ENCODE assay signal across 9 cellular contexts in the genomic region with DNA sequence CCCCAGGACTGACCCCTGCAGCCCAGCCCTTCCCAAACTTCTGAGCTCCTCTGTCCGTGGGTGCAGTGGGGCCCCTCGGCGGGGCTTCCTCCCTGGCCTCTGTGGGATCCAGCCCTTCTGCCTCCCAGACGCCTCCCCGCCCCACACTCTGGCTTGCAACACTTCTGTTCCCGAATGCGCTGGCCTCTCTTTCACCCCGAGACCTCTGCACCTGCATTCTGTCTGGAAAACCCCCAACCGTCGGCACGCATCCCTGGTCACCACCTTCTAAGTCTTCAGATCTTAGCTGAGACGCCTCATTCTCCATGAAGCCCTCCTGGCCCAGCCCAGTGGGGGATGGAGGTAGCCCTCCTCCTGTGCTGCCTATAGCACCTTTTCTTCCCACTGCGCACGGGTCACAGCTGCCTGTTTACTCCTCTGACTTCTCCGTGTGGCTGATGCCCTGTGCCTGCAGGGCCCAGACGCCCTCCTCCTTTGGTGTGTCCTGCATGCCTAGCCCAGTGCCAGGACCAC. TPM values are rescaled to one million over a fixed set of nuclear protein-coding genes. Genes with fewer than 3 reads are reported as not detected.
DNase-seq lines count a peak whose midpoint lies in the region; ATAC-seq and TF ChIP-seq lines count a peak whose summit lies in the region.
"Had no signal": no experiment of that assay in that cellular context is flagged by ENCODE, and none has a peak within 500 bp of the region (broad histone marks: within the 10 kb centered on the region; RNA-seq: fewer than 3 reads in every experiment).

No MANE protein-coding gene starts in this region.

- H3K9ac ChIP-seq in MM.1S (ENCODE audit: low read length) = peak overlapping the region; percentile 58

- peak overlapping the region; percentile 95 for H3K4me2 ChIP-seq in MM.1S (ENCODE audit: low read depth, low read length)

- ATAC-seq in activated naive CD8-positive, alpha-beta T cell treated with anti-CD3 and anti-CD28 coated beads, Interleukin-2, amount 50 U/mL, for 24 hours = no peak
- ATAC-seq in naive thymus-derived CD4-positive, alpha-beta T cell = peak; percentile 34
- no peak for ATAC-seq in GM18520 (IDR thresholded peaks at IDR 0.05; ENCODE audit: unreplicated experiment)

- H4K20me1 ChIP-seq in MM.1S (ENCODE audit: insufficient read depth, low read length) = no peaks in the 10 kb centered on the region

- H3K36me3 ChIP-seq in Caco-2 (ENCODE audit: control insufficient read depth, insufficient read depth, low read length) (no peaks in the 10 kb centered on the region), MM.1S (replicated peaks; ENCODE audit: insufficient read depth, low read length) (no peaks in the 10 kb centered on the region)
- no peaks in the 10 kb centered on the region for H3K36me3 ChIP-seq in naive thymus-derived CD4-positive, alpha-beta T cell (ENCODE audit: control insufficient read depth in 2 of 3, insufficient read depth in 3 of 3, low read length in 3 of 3)

- peak overlapping the region; percentile 65 for H2AFZ ChIP-seq in MM.1S (ENCODE audit: low read length)

- no peaks in the 10 kb centered on the region for H3K27me3 Mint-ChIP-seq in Caco-2 (ENCODE audit: insufficient read depth, unreplicated experiment)
- H3K27me3 Mint-ChIP-seq in activated naive CD8-positive, alpha-beta T cell treated with anti-CD3 and anti-CD28 coated beads, Interleukin-2, amount 50 U/mL, for 24 hours = no peaks in the 10 kb centered on the region
- no peaks in the 10 kb centered on the region for H3K27me3 Mint-ChIP-seq in naive thymus-derived CD4-positive, alpha-beta T cell

- CTCF ChIA-PET in Caco-2 (lab: Charles Lee) = no interaction called here
- CTCF ChIA-PET in naive thymus-derived CD4-positive, alpha-beta T cell (lab: Charles Lee) = no interaction called here

- H3K27me3 ChIP-seq in Caco-2 (replicated peaks; ENCODE audit: control insufficient read depth, insufficient read depth, low read length) (no peaks in the 10 kb centered on the region), MM.1S (replicated peaks; ENCODE audit: insufficient read depth, low read length) (no peaks in the 10 kb centered on the region)
- H3K27me3 ChIP-seq in naive thymus-derived CD4-positive, alpha-beta T cell (ENCODE audit: control insufficient read depth in 2 of 2, insufficient read depth in 2 of 2, low read length in 2 of 2) = no peaks in the 10 kb centered on the region

- no peaks in the 10 kb centered on the region for H3K9me2 ChIP-seq in MM.1S (replicated peaks; ENCODE audit: insufficient read depth, low read length)

- no peaks in the 10 kb centered on the region for H3K9me3 ChIP-seq in Caco-2
- H3K9me3 ChIP-seq in MM.1S (replicated peaks; ENCODE audit: insufficient read depth, low read length) = no peaks in the 10 kb centered on the region
- no peaks in the 10 kb centered on the region for H3K9me3 ChIP-seq in naive thymus-derived CD4-positive, alpha-beta T cell (ENCODE audit: control insufficient read depth in 2 of 3, low read length in 3 of 3)

- H3K4me3 ChIP-seq in Caco-2 (ENCODE audit: low read depth, low read length) (no peak overlapping the region), MM.1S (ENCODE audit: low read length) (peak overlapping the region; percentile 34)
- H3K4me3 ChIP-seq in naive thymus-derived CD4-positive, alpha-beta T cell (ENCODE audit: low read length) = peak overlapping the region; percentile 55

- DNase-seq in Caco-2 = peak; percentile 49 to 68
- peak; percentile 86 for DNase-seq in MM.1S
- DNase-seq in activated naive CD8-positive, alpha-beta T cell treated with anti-CD3 and anti-CD28 coated beads, Interleukin-2, amount 50 U/mL, for 24 hours = peak; percentile 17
- peak in 6 of 9 donors; percentile 20 to 54 (median 41) for DNase-seq in naive thymus-derived CD4-positive, alpha-beta T cell
- DNase-seq in cerebellar nuclear complex (lab: John Stamatoyannopoulos, UW) = no peak
- DNase-seq in NCI-H526 treated with DMSO at 0.1 percent for 48 hours (lab: John Stamatoyannopoulos, UW) = no peak
- DNase-seq in NCI-H2029 (lab: John Stamatoyannopoulos, UW) = no peak
- DNase-seq: NCI-H187 had no signal

- TF ChIP-seq CTCF in Caco-2 (IDR thresholded peaks at IDR 0.05; ENCODE audit: insufficient read depth in 1 of 2, low read depth in 1 of 2, low read length in 1 of 2, severe bottlenecking in 1 of 2, unreplicated experiment in 1 of 2) (no peak), MM.1S (IDR thresholded peaks at IDR 0.05; ENCODE audit: low read length) (no peak)

- H3K4me3 Mint-ChIP-seq in Caco-2 (ENCODE audit: unreplicated experiment) = peak overlapping the region; percentile 4
- H3K4me3 Mint-ChIP-seq in activated naive CD8-positive, alpha-beta T cell treated with anti-CD3 and anti-CD28 coated beads, Interleukin-2, amount 50 U/mL, for 24 hours = no peak overlapping the region
- peak overlapping the region; percentile 76 to 88 (median 85) for H3K4me3 Mint-ChIP-seq in naive thymus-derived CD4-positive, alpha-beta T cell

- peak overlapping the region; percentile 67 for H3K27ac ChIP-seq in MM.1S (ENCODE audit: low read length)
- peak overlapping the region; percentile 93 for H3K27ac ChIP-seq in naive thymus-derived CD4-positive, alpha-beta T cell (ENCODE audit: low read depth, low read length)

- H3K4me1 Mint-ChIP-seq in Caco-2 (ENCODE audit: low read depth, unreplicated experiment) = peaks cover 28% of the 10 kb centered on the region
- H3K4me1 Mint-ChIP-seq in activated naive CD8-positive, alpha-beta T cell treated with anti-CD3 and anti-CD28 coated beads, Interleukin-2, amount 50 U/mL, for 24 hours = peaks cover 34% of the 10 kb centered on the region
- peaks cover 34 to 91% (median 77%) of the 10 kb centered on the region in 7 donors for H3K4me1 Mint-ChIP-seq in naive thymus-derived CD4-positive, alpha-beta T cell

- no peaks in the 10 kb centered on the region for H3K9me3 Mint-ChIP-seq in Caco-2 (ENCODE audit: unreplicated experiment)
- H3K9me3 Mint-ChIP-seq in activated naive CD8-positive, alpha-beta T cell treated with anti-CD3 and anti-CD28 coated beads, Interleukin-2, amount 50 U/mL, for 24 hours = no peaks in the 10 kb centered on the region
- peaks cover 0 to 6% (median 0%) of the 10 kb centered on the region in 11 donors for H3K9me3 Mint-ChIP-seq in naive thymus-derived CD4-positive, alpha-beta T cell

- H3K79me2 ChIP-seq in MM.1S (ENCODE audit: low read length) = no peaks in the 10 kb centered on the region

- H3K4me1 ChIP-seq in Caco-2 (peaks cover 31% of the 10 kb centered on the region), MM.1S (ENCODE audit: low read length) (peaks cover 27% of the 10 kb centered on the region)
- peaks cover 20 to 81% of the 10 kb centered on the region in 2 donors for H3K4me1 ChIP-seq in naive thymus-derived CD4-positive, alpha-beta T cell (ENCODE audit: control insufficient read depth in 2 of 2, insufficient read depth in 2 of 2, low read length in 2 of 2)

- H3K27ac Mint-ChIP-seq in Caco-2 (ENCODE audit: unreplicated experiment) = no peak overlapping the region
- peak overlapping the region; percentile 18 for H3K27ac Mint-ChIP-seq in activated naive CD8-positive, alpha-beta T cell treated with anti-CD3 and anti-CD28 coated beads, Interleukin-2, amount 50 U/mL, for 24 hours
- H3K27ac Mint-ChIP-seq in naive thymus-derived CD4-positive, alpha-beta T cell = peak overlapping the region; percentile 86 to 99 (median 98)

- BruUV-seq in Caco-2 (replicated peaks; lab: Mats Ljungman, UMichigan) = no TSS peak

- H3K36me3 Mint-ChIP-seq in Caco-2 (ENCODE audit: insufficient read depth, unreplicated experiment) = no peaks in the 10 kb centered on the region
- no peaks in the 10 kb centered on the region for H3K36me3 Mint-ChIP-seq in activated naive CD8-positive, alpha-beta T cell treated with anti-CD3 and anti-CD28 coated beads, Interleukin-2, amount 50 U/mL, for 24 hours (ENCODE audit: low read depth)
- H3K36me3 Mint-ChIP-seq in naive thymus-derived CD4-positive, alpha-beta T cell = peaks cover 0 to 4% (median 0%) of the 10 kb centered on the region in 5 donors

- intact Hi-C loops in Caco-2 (cut with micrococcal nuclease; ENCODE audit: unreplicated experiment) = no loop called here
- intact Hi-C loops in naive thymus-derived CD4-positive, alpha-beta T cell (cut with micrococcal nuclease) = loop anchor here (1.0 to 10.0 kb wide), 5 partner anchors 14 to 1777 kb away; a partner anchor contains a TSS

- peaks cover 19% of the 10 kb centered on the region for H3F3A ChIP-seq in MM.1S (ENCODE audit: insufficient read depth, low read length)

- POLR2A ChIA-PET in Caco-2 (lab: Charles Lee) = interaction anchor here (0.8 kb wide), 1 partner anchor 299 kb away, joined by 3 read pairs; a partner anchor contains a TSS
- POLR2A ChIA-PET in naive thymus-derived CD4-positive, alpha-beta T cell (lab: Charles Lee) = interaction anchor here (0.6 to 1.7 kb wide), 5 partner anchors 13 to 165 kb away, joined by 3 to 5 read pairs (median 4); no protein-coding TSS in a partner anchor

RNA-seq across cellular contexts. Expression of a gene that starts 26.4 kb away (rescaled TPM):
- not detected in 2 replicates for total RNA-seq in Caco-2 (2022)
- total RNA-seq in naive thymus-derived CD4-positive, alpha-beta T cell = not detected
- not detected for polyA plus RNA-seq in naive thymus-derived CD4-positive, alpha-beta T cell

RNA-seq across cellular contexts. Expression of a gene that starts 43.8 kb away (rescaled TPM):
- total RNA-seq in Caco-2 (2022) = 82.0 and 88.8 TPM in 2 replicates
- total RNA-seq in naive thymus-derived CD4-positive, alpha-beta T cell = 10 to 100 TPM in 1 of 5 experiments, not detected in 4; 49.0 TPM
- not detected for polyA plus RNA-seq in naive thymus-derived CD4-positive, alpha-beta T cell

Comparison
In these comparisons a context has a peak if more than half of its experiments do, and no peak if none do; other contexts are left out.
1. DNase-seq: peak in Caco-2 (2 of 2), MM.1S (single experiment), activated naive CD8-positive, alpha-beta T cell treated with anti-CD3 and anti-CD28 coated beads, Interleukin-2, amount 50 U/mL, for 24 hours (single experiment) and naive thymus-derived CD4-positive, alpha-beta T cell (6 of 9); none in cerebellar nuclear complex (0 of 2), NCI-H526 treated with DMSO at 0.1 percent for 48 hours (single experiment) and NCI-H2029 (single experiment).